Comparison of ENCODE assay signal across 11 cellular contexts in genomic region chr7:117582219-117582704, GRCh38.
DNase-seq lines count a peak whose midpoint lies in the region; ATAC-seq and TF ChIP-seq lines count a peak whose summit lies in the region.
"Had no signal": no experiment of that assay in that cellular context is flagged by ENCODE, and none has a peak within 500 bp of the region (broad histone marks: within the 10 kb centered on the region; RNA-seq: fewer than 3 reads in every experiment).

No MANE protein-coding gene starts in this region.

- POLR2A ChIA-PET in WTC11 (lab: Charles Lee) = no interaction called here

- H3K4me1 ChIP-seq in GM23248 (ENCODE audit: insufficient read depth) = no peaks in the 10 kb centered on the region; the same call in 1 of the 2 replicates
- no peaks in the 10 kb centered on the region for H3K4me1 ChIP-seq in right atrium auricular region
- H3K4me1 ChIP-seq in smooth muscle cell (ENCODE audit: low read depth) = peaks cover 3% of the 10 kb centered on the region

- H2AFZ ChIP-seq in GM23248 (no peak overlapping the region), smooth muscle cell (ENCODE audit: low read depth) (no peak overlapping the region)

- no peak overlapping the region for H3K27ac ChIP-seq in GM23248
- H3K27ac ChIP-seq in right atrium auricular region = no peak overlapping the region
- H3K27ac ChIP-seq in smooth muscle cell (ENCODE audit: low read depth) = peak overlapping the region; percentile 0

- H3K27me3 ChIP-seq in GM23248 (replicated peaks; ENCODE audit: insufficient read depth) = no peaks in the 10 kb centered on the region
- H3K27me3 ChIP-seq in right atrium auricular region = no peaks in the 10 kb centered on the region
- no peaks in the 10 kb centered on the region for H3K27me3 ChIP-seq in smooth muscle cell (ENCODE audit: low read depth)

- H3K9me3 ChIP-seq in GM23248 (ENCODE audit: low read depth) (peaks cover 3% of the 10 kb centered on the region), right atrium auricular region (no peaks in the 10 kb centered on the region), smooth muscle cell (replicated peaks; ENCODE audit: low read depth) (no peaks in the 10 kb centered on the region)

- 7 to 13% methylated on average over 1 of the region's 1 CpG for WGBS in GM23248 (ENCODE audit: low coverage in 1 of 2, low lambda C conversion rate in 2 of 2, missing lambda C conversion rate in 2 of 2), 2 experiments
- whole genome bisulfite sequencing in smooth muscle cell (ENCODE audit: low lambda C conversion rate) = 4% methylated on average over 1 of the region's 1 CpG

- H3K27me3 Mint-ChIP-seq in WTC11 (ENCODE audit: low read depth) (no peaks in the 10 kb centered on the region), nephron progenitor cell (ENCODE audit: low read depth, poor library complexity) (no peaks in the 10 kb centered on the region)

- CTCF ChIA-PET in WTC11 (lab: Charles Lee) = no interaction called here

- H3K27ac Mint-ChIP-seq in WTC11 (no peak overlapping the region), nephron progenitor cell (no peak overlapping the region)

- TF ChIP-seq CTCF in WTC11 (IDR thresholded peaks at IDR 0.05) (no peak), right atrium auricular region (IDR thresholded peaks at IDR 0.05) (no peak), smooth muscle cell (IDR thresholded peaks at IDR 0.05; ENCODE audit: borderline replicate concordance, insufficient read depth, poor library complexity, severe bottlenecking) (no peak), nephron progenitor cell (IDR thresholded peaks at IDR 0.05) (no peak)

- in situ Hi-C loops in GM23248 (cut with MboI) = no loop called here

- H3K9me3 Mint-ChIP-seq in WTC11 (0 out of 2 replicates have a peak, but pooled peaks cover 4% of the 10 kb centered on the region), nephron progenitor cell (peaks cover 16% of the 10 kb centered on the region)

- no peaks in the 10 kb centered on the region for H3K36me3 ChIP-seq in GM23248 (ENCODE audit: low read depth)
- no peaks in the 10 kb centered on the region for H3K36me3 ChIP-seq in right atrium auricular region
- H3K36me3 ChIP-seq in smooth muscle cell (ENCODE audit: low read depth) = no peaks in the 10 kb centered on the region

- peak; percentile 78 for ATAC-seq in WTC11
- no peak for ATAC-seq in GM18520 (IDR thresholded peaks at IDR 0.05; ENCODE audit: unreplicated experiment)
- no peak for ATAC-seq in GM19023 (IDR thresholded peaks at IDR 0.05; ENCODE audit: unreplicated experiment)

- H3K79me2 ChIP-seq in GM23248 (ENCODE audit: insufficient read depth) (no peaks in the 10 kb centered on the region), smooth muscle cell (ENCODE audit: low read depth) (no peaks in the 10 kb centered on the region)

- H3K4me1 Mint-ChIP-seq in WTC11 (peaks cover 5% of the 10 kb centered on the region), nephron progenitor cell (no peaks in the 10 kb centered on the region)

- H3K4me3 ChIP-seq in GM23248 (no peak overlapping the region), right atrium auricular region (no peak overlapping the region), smooth muscle cell (no peak overlapping the region)

- no peaks in the 10 kb centered on the region for H3K9me2 ChIP-seq in GM23248 (ENCODE audit: insufficient read depth)

- H3K36me3 Mint-ChIP-seq in WTC11 (no peaks in the 10 kb centered on the region), nephron progenitor cell (ENCODE audit: low read depth) (no peaks in the 10 kb centered on the region)

- DNase-seq in GM23248 (peak; percentile 47), WTC11 (ENCODE audit: low spot score) (peak; percentile 14), right atrium auricular region (ENCODE audit: low spot score) (peak; percentile 83), smooth muscle cell (lab: John Stamatoyannopoulos, UW; ENCODE audit: unreplicated experiment) (no peak), nephron progenitor cell (no peak), SIG-M5 treated with dmso at 0.1 percent for 504 hours (lab: John Stamatoyannopoulos, UW; ENCODE audit: unreplicated experiment) (no peak)
- DNase-seq: dermis blood vessel endothelial cell, midbrain, SHP77 treated with DMSO at 0.1 percent for 48 hours had no signal

- H3K4me2 ChIP-seq in GM23248 (ENCODE audit: unreplicated experiment) = no peak overlapping the region
- peak overlapping the region; percentile 7 for H3K4me2 ChIP-seq in smooth muscle cell

- H4K20me1 ChIP-seq in GM23248 (ENCODE audit: insufficient read depth) = no peaks in the 10 kb centered on the region
- no peaks in the 10 kb centered on the region for H4K20me1 ChIP-seq in smooth muscle cell (ENCODE audit: low read depth)

- H3K4me3 Mint-ChIP-seq in WTC11 (no peak overlapping the region), nephron progenitor cell (no peak overlapping the region)

- H3F3A ChIP-seq in GM23248 (ENCODE audit: insufficient read depth) = no peaks in the 10 kb centered on the region
- H3F3A ChIP-seq in smooth muscle cell (ENCODE audit: low read depth) = no peaks in the 10 kb centered on the region

- H3K9ac ChIP-seq in GM23248 = no peak overlapping the region
- H3K9ac ChIP-seq in smooth muscle cell (ENCODE audit: low read depth) = no peak overlapping the region

TF ChIP-seq in WTC11, 78 proteins besides CTCF, POLR2A, EP300 and RAD21:
- TF ChIP-seq ZBTB43 (CRISPR knock-in tag; IDR thresholded peaks at IDR 0.05) (no peak), STAT6 (CRISPR knock-in tag; conservative IDR thresholded peaks at IDR 0.05; ENCODE audit: low read depth) (no peak), JAZF1 (CRISPR knock-in tag; IDR thresholded peaks at IDR 0.05) (no peak), GABPB1 (CRISPR knock-in tag; IDR thresholded peaks at IDR 0.05) (no peak), FOXK1 (CRISPR knock-in tag; IDR thresholded peaks at IDR 0.05) (no peak), EMX1 (CRISPR knock-in tag; IDR thresholded peaks at IDR 0.05) (no peak), IRF1 (CRISPR knock-in tag; IDR thresholded peaks at IDR 0.05) (no peak), CDX4 (CRISPR knock-in tag; IDR thresholded peaks at IDR 0.05; ENCODE audit: borderline replicate concordance) (no peak), NR1H2 (CRISPR knock-in tag; IDR thresholded peaks at IDR 0.05) (no peak), ZNF423 (CRISPR knock-in tag; IDR thresholded peaks at IDR 0.05) (no peak), CBFB (CRISPR knock-in tag; IDR thresholded peaks at IDR 0.05; ENCODE audit: low read depth) (no peak), IRF2 (CRISPR knock-in tag; IDR thresholded peaks at IDR 0.05; ENCODE audit: borderline replicate concordance, low read depth) (no peak), ZNF396 (CRISPR knock-in tag; IDR thresholded peaks at IDR 0.05; ENCODE audit: borderline replicate concordance) (no peak)

Comparison
In these comparisons a context has a peak if more than half of its experiments do, and no peak if none do; other contexts are left out.
1. DNase-seq: peak in GM23248 (single experiment), WTC11 (single experiment) and right atrium auricular region (single experiment); none in smooth muscle cell (single experiment), nephron progenitor cell (single experiment) and SIG-M5 treated with dmso at 0.1 percent for 504 hours (single experiment).